ENCODE assay signal across 28 cellular contexts in genomic region chr14:104810316-104810715, GRCh38. TPM values are rescaled to one million over a fixed set of nuclear protein-coding genes. Genes with fewer than 3 reads are reported as not detected.
"Had no signal": no experiment of that assay in that cellular context is flagged by ENCODE, and none has a peak within 500 bp of the region (broad histone marks: within the 10 kb centered on the region; RNA-seq: fewer than 3 reads in every experiment).

No MANE protein-coding gene starts in this region.

- H3K36me3 ChIP-seq: lower lobe of right lung, neutrophil, prostate gland, suprapubic skin, upper lobe of right lung had no signal

- H3K36me3 Mint-ChIP-seq: immature natural killer cell; naive thymus-derived CD8-positive, alpha-beta T cell had no signal

- DNase-seq: heart right ventricle; hippocampal formation; immature natural killer cell; lower lobe of right lung; mammary epithelial cell; mesenchymal stem cell; occipital lobe; retina; stimulated activated CD4-positive, alpha-beta T cell treated with anti-CD3 and anti-CD28 coated beads, Interleukin-12 subunit alpha, Interleukin-12 subunit beta, amount 100 ng/mL, for 4 hours; stimulated activated CD4-positive, alpha-beta T cell treated with anti-CD3 and anti-CD28 coated beads, Interleukin-15, amount 100 ng/mL, for 24 hours; stimulated activated CD4-positive, alpha-beta T cell treated with anti-CD3 and anti-CD28 coated beads, Interleukin-2, amount 100 ng/mL, for 24 hours; stimulated activated CD4-positive, alpha-beta T cell treated with anti-CD3 and anti-CD28 coated beads, Interleukin-4, amount 100 ng/mL, for 1 hour; stimulated activated naive B cell treated with anti-CD40 and anti-IgM and Interleukin-4, amounts not matched to agents 10 μg/mL and 1 μg/mL and 100 μg/mL, for 72 hours; stimulated activated naive CD8-positive, alpha-beta T cell treated with anti-CD3 and anti-CD28 coated beads, Interleukin-15, Interleukin-2, amounts not matched to agents 100 U/mL and 50 U/mL, for 24 hours; tibial artery; trophoblast cell; upper lobe of right lung had no signal

- H3K4me3 Mint-ChIP-seq: immature natural killer cell; naive thymus-derived CD8-positive, alpha-beta T cell; nephron; stimulated activated naive B cell treated with anti-CD40 and anti-IgM and Interleukin-4, amounts not matched to agents 10 μg/mL and 1 μg/mL and 100 μg/mL, for 72 hours had no signal

- ATAC-seq: heart right ventricle; left lobe of liver; lower lobe of right lung; naive thymus-derived CD8-positive, alpha-beta T cell; right cardiac atrium; sciatic nerve; stimulated activated naive B cell treated with anti-CD40 and anti-IgM and Interleukin-4, amounts not matched to agents 10 μg/mL and 1 μg/mL and 100 μg/mL, for 72 hours; stimulated activated naive CD8-positive, alpha-beta T cell treated with anti-CD3 and anti-CD28 coated beads, Interleukin-15, Interleukin-2, amounts not matched to agents 100 U/mL and 50 U/mL, for 24 hours; upper lobe of right lung had no signal

- H3K9me3 ChIP-seq: heart right ventricle, lower lobe of right lung, neutrophil, prostate gland, suprapubic skin, thoracic aorta, tibial artery, upper lobe of right lung had no signal

- H3K27ac ChIP-seq: heart right ventricle, lower lobe of right lung, neutrophil, parathyroid adenoma, prostate gland, skin epidermis, suprapubic skin, thoracic aorta, tibial artery, upper lobe of right lung had no signal

- H3K27me3 ChIP-seq: heart right ventricle, neutrophil, suprapubic skin, tibial artery, upper lobe of right lung had no signal

- H3K4me3 ChIP-seq: heart right ventricle, lower lobe of right lung, prostate gland, skin epidermis, suprapubic skin, thoracic aorta, tibial artery, upper lobe of right lung had no signal

- H3K27me3 Mint-ChIP-seq: naive thymus-derived CD8-positive, alpha-beta T cell had no signal

- H3K9me3 Mint-ChIP-seq: immature natural killer cell; naive thymus-derived CD8-positive, alpha-beta T cell; nephron; stimulated activated naive B cell treated with anti-CD40 and anti-IgM and Interleukin-4, amounts not matched to agents 10 μg/mL and 1 μg/mL and 100 μg/mL, for 72 hours had no signal

- H3K9ac ChIP-seq: parathyroid adenoma had no signal

- H2AFZ ChIP-seq: parathyroid adenoma had no signal

- H3K27ac Mint-ChIP-seq: immature natural killer cell; naive thymus-derived CD8-positive, alpha-beta T cell; nephron; stimulated activated naive B cell treated with anti-CD40 and anti-IgM and Interleukin-4, amounts not matched to agents 10 μg/mL and 1 μg/mL and 100 μg/mL, for 72 hours had no signal

- H3K4me1 ChIP-seq: parathyroid adenoma had no signal

RNA-seq across cellular contexts. Expression of gene CEP170B, which starts 54.8 kb away (rescaled TPM):
- polyA plus RNA-seq: immature natural killer cell had no signal
